7 cellular contexts compared by ENCODE assay signal in genomic region chr9:135479469-135480052, GRCh38. TPM values are rescaled to one million over a fixed set of nuclear protein-coding genes. Genes with fewer than 3 reads are reported as not detected.
DNase-seq lines count a peak whose midpoint lies in the region; ATAC-seq, FAIRE-seq and TF ChIP-seq lines count a peak whose summit lies in the region.

Gene PPP1R26 (plus strand): TSS chr9:135479782. CDS start chr9:135484511, 4,729 bp downstream.

- no peaks in the 10 kb centered on the region for H3K4me1 ChIP-seq in OCI-LY7 (ENCODE audit: insufficient read depth, low read length, poor library complexity, severe bottlenecking)
- peaks cover 7% of the 10 kb centered on the region for H3K4me1 ChIP-seq in endothelial cell of umbilical vein (ENCODE audit: control insufficient read depth, extremely low read depth, insufficient read depth, low read length)

- POLR2A ChIA-PET in OCI-LY7 (lab: Charles Lee) (no interaction called here), endothelial cell of umbilical vein (lab: Charles Lee) (no interaction called here)

- H3K9me2 ChIP-seq in OCI-LY7 (ENCODE audit: insufficient read depth, low read length): no peaks in the 10 kb centered on the region

- H3K9me1 ChIP-seq in endothelial cell of umbilical vein (replicated peaks; ENCODE audit: control insufficient read depth, extremely low read depth, insufficient read depth, low read length): no peaks in the 10 kb centered on the region

- H3K4me3 ChIP-seq in OCI-LY7 (ENCODE audit: low read depth, low read length, poor library complexity, severe bottlenecking) (peak within 1 kb of the TSS; percentile 48), endothelial cell of umbilical vein (replicated peaks in 1 of 3; ENCODE audit: insufficient read depth in 1 of 3, low read depth in 1 of 3, low read length in 3 of 3) (peak within 1 kb of the TSS; percentile 16 to 78 (median 28))

- H3K4me2 ChIP-seq in OCI-LY7 (ENCODE audit: low read length): peak within 1 kb of the TSS; percentile 28; the same call in 1 of the 2 replicates
- peak within 1 kb of the TSS; percentile 41 for H3K4me2 ChIP-seq in endothelial cell of umbilical vein (ENCODE audit: insufficient read depth, low read length)

- intact Hi-C loops in OCI-LY7 (cut with micrococcal nuclease; ENCODE audit: unreplicated experiment): no loop called here
- intact Hi-C loops in endothelial cell of umbilical vein (cut with micrococcal nuclease): loop anchor here (1.0 kb wide), 1 partner anchor 20 kb away; a partner anchor contains a TSS

- peak within 1 kb of the TSS; percentile 12 for H3K9ac ChIP-seq in endothelial cell of umbilical vein (replicated peaks; ENCODE audit: extremely low read depth, insufficient read depth, low read length)

- dilution Hi-C loops in endothelial cell of umbilical vein (cut with MboI; ENCODE audit: extremely low pct_ligation_motif_present, low sequenced_read_pairs): no loop called here

- CTCF ChIA-PET in OCI-LY7 (lab: Charles Lee; ENCODE audit: unreplicated experiment): no interaction called here
- CTCF ChIA-PET in endothelial cell of umbilical vein (lab: Charles Lee): interaction anchor here (1.2 to 1.9 kb wide), 4 partner anchors 11 to 26 kb away, joined by 4 to 11 read pairs (median 7); partner anchors contain the start of gene MRPS2

- H3K27me3 ChIP-seq in endothelial cell of umbilical vein (ENCODE audit: control insufficient read depth in 2 of 2, insufficient read depth in 2 of 2, low read length in 2 of 2): no peaks in the 10 kb centered on the region

- TF ChIP-seq CTCF in GM13977 (IDR thresholded peaks at IDR 0.05; ENCODE audit: extremely low read depth, insufficient read depth, missing control alignments): no peak
- no peak for TF ChIP-seq CTCF in OCI-LY7 (conservative IDR thresholded peaks at IDR 0.05; ENCODE audit: low read length)
- no peak for TF ChIP-seq CTCF in endothelial cell of umbilical vein (IDR thresholded peaks at IDR 0.05; ENCODE audit: extremely low read depth in 1 of 2, insufficient read depth in 1 of 2, low read depth in 1 of 2, low read length in 2 of 2)

- H2AFZ ChIP-seq in OCI-LY7 (ENCODE audit: low read length): no peak within 1 kb of the TSS
- peak within 1 kb of the TSS; percentile 40 for H2AFZ ChIP-seq in endothelial cell of umbilical vein (ENCODE audit: low read depth, low read length)

- BruUV-seq in OCI-LY7 (replicated peaks; lab: Mats Ljungman, UMichigan) (no TSS peak), endothelial cell of umbilical vein (replicated peaks; lab: Mats Ljungman, UMichigan) (no TSS peak)

- H3K36me3 ChIP-seq in OCI-LY7 (ENCODE audit: insufficient read depth, low read length): no peaks in the 10 kb centered on the region
- peaks cover 0 to 5% of the 10 kb centered on the region in 2 experiments for H3K36me3 ChIP-seq in endothelial cell of umbilical vein (ENCODE audit: control insufficient read depth in 2 of 2, extremely low read depth in 1 of 2, insufficient read depth in 2 of 2, low read length in 2 of 2)

- FAIRE-seq in endothelial cell of umbilical vein (lab: Jason Lieb, UNC): no peak

- no peaks in the 10 kb centered on the region for H3K9me3 ChIP-seq in OCI-LY7 (ENCODE audit: low read length)
- H3K9me3 ChIP-seq in endothelial cell of umbilical vein (replicated peaks; ENCODE audit: control insufficient read depth, insufficient read depth, low read length): no peaks in the 10 kb centered on the region

- ATAC-seq in HG03520 (IDR thresholded peaks at IDR 0.05; ENCODE audit: unreplicated experiment): no peak

- DNase-seq in GM13977 (ENCODE audit: low spot score) (peak; percentile 58), OCI-LY7 (ENCODE audit: low spot score) (peak; percentile 10), endothelial cell of umbilical vein (ENCODE audit: low read depth, low spot score) (no peak), mucosa of gallbladder (ENCODE audit: low spot score) (no peak), Ammon's horn (ENCODE audit: low spot score) (no peak), EL (no peak)

- H3K79me2 ChIP-seq in OCI-LY7 (ENCODE audit: insufficient read depth, low read depth, low read length) (no peaks in the 10 kb centered on the region), endothelial cell of umbilical vein (ENCODE audit: control insufficient read depth, insufficient read depth, low read length) (no peaks in the 10 kb centered on the region)

- no peak for TF ChIP-seq POLR2A in endothelial cell of umbilical vein (IDR thresholded peaks at IDR 0.05; ENCODE audit: low read depth, low read length)

- H3K27ac ChIP-seq in OCI-LY7 (ENCODE audit: low read depth, low read length, poor library complexity, severe bottlenecking) (no peak within 1 kb of the TSS), endothelial cell of umbilical vein (ENCODE audit: insufficient read depth, low read depth, low read length) (no peak within 1 kb of the TSS)

- H4K20me1 ChIP-seq in OCI-LY7 (ENCODE audit: insufficient read depth, low read length): no peaks in the 10 kb centered on the region
- no peaks in the 10 kb centered on the region for H4K20me1 ChIP-seq in endothelial cell of umbilical vein (replicated peaks; ENCODE audit: control insufficient read depth, extremely low read depth, insufficient read depth, low read length)

- in situ Hi-C loops in GM13977 (cut with MboI; ENCODE audit: low pct_unique_long_range_greater_than_20kb, low sequenced_read_pairs, unreplicated experiment): no loop called here

TF ChIP-seq in endothelial cell of umbilical vein, 7 proteins besides CTCF, POLR2A, EP300 and RAD21:
- TF ChIP-seq FOS (IDR thresholded peaks at IDR 0.05; ENCODE audit: borderline replicate concordance, insufficient read depth, low read length) (no peak), GATA2 (IDR thresholded peaks at IDR 0.05; ENCODE audit: insufficient read depth, insufficient read length, low read depth, low read length) (no peak), JUN (IDR thresholded peaks at IDR 0.05; ENCODE audit: borderline replicate concordance, insufficient read depth, insufficient read length, low read depth) (no peak), EZH2 (IDR thresholded peaks at IDR 0.05; ENCODE audit: borderline replicate concordance, low read depth, low read length, severe bottlenecking) (no peak), MAX (IDR thresholded peaks at IDR 0.05; ENCODE audit: insufficient read depth, insufficient read length) (no peak), MYC (IDR thresholded peaks at IDR 0.05; ENCODE audit: low read depth, low read length) (no peak), POLR2AphosphoS5 (IDR thresholded peaks at IDR 0.05; ENCODE audit: insufficient read depth, low read depth, low read length) (no peak)
TF ChIP-seq in endothelial cell of umbilical vein: peak in this region for 0.

RNA-seq across cellular contexts. Expression of gene PPP1R26, which starts in this region (rescaled TPM):
- total RNA-seq in OCI-LY7 (2014; rRNA removed; shearing (Covaris generic)): 1.5 TPM in 2 replicates
- 0.21 and 0.52 TPM in 2 replicates for total RNA-seq in OCI-LY7 (2022)
- 11.8 and 16.9 TPM in 2 replicates for total RNA-seq in endothelial cell of umbilical vein
- 5.7 and 5.9 TPM in 2 replicates for polyA plus RNA-seq in endothelial cell of umbilical vein
- polyA plus RNA-seq in endothelial cell of umbilical vein (2011; cell fraction: cytosol; rRNA removed): 5.4 and 7.1 TPM in 2 replicates
- 10.5 TPM in 2 replicates for polyA plus RNA-seq in endothelial cell of umbilical vein (2011; cell fraction: nucleus; rRNA removed)
- 6.2 and 8.1 TPM in 2 replicates for polyA plus RNA-seq in endothelial cell of umbilical vein (2012)
- 4.5 and 6.8 TPM in 2 replicates for polyA minus RNA-seq in endothelial cell of umbilical vein
- 23.5 TPM for polyA minus RNA-seq in endothelial cell of umbilical vein (2011; cell fraction: cytosol; rRNA and poly(A)+ RNA removed)
- 2.4 and 3.4 TPM in 2 replicates for polyA minus RNA-seq in endothelial cell of umbilical vein (2011; cell fraction: nucleus; rRNA and poly(A)+ RNA removed)
- 23.3 TPM for total RNA-seq in mucosa of gallbladder

Comparison
In these comparisons a context has a peak if more than half of its experiments do, and no peak if none do; other contexts are left out.
1. DNase-seq: peak in GM13977 (single experiment) and OCI-LY7 (single experiment); none in endothelial cell of umbilical vein (single experiment), mucosa of gallbladder (single experiment), Ammon's horn (single experiment) and EL (single experiment).